Comparison of ENCODE assay signal across 8 cellular contexts in the genomic region with DNA sequence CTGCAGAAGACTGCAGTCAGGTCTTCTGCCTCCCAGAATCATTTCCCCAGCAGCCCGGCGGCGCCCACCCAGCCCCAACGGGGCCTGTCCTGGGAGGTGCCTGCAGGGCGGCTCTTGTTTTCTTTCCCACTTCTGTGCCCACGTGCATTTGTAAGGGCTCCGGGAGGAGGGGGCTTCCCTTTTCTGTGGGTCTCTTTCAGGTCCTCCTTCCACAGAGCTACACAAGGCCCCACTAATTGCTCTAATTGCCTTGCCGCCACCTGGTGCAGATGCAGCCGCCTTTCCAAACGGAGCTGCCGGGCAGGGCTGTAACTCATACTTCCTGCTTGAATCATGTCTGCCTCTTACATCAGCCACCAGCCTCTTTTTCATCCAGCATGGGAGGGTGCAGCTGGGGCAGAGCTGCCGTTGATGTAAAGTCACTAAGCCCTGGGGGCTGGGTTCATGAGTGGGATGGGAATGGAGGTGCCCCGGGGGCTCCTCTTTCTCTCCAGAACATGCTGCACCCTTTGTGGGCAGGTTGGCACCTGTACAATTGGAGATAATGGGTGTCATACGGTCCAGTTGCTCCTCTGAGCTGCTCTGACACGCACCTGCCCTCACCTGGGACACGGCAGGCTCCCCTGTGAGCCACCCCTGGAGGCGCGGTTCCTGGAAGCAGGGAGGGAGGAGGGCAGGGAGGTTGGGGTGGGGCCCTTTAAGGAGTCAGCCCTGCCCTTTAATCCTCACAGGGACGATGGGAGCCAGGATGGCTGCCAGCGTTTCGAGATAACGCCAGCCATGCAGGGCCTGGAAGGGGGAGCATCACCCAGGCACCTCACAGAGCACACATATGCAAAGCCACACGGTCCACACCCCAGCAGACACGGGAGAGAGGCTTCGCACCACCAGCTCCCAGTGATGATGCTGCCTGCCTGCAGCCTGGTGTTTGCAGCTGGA. TPM values are rescaled to one million over a fixed set of nuclear protein-coding genes. Genes with fewer than 3 reads are reported as not detected.
DNase-seq lines count a peak whose midpoint lies in the region; ATAC-seq and TF ChIP-seq lines count a peak whose summit lies in the region.

No MANE protein-coding gene starts in this region.

- H3K4me3 ChIP-seq in Panc1 (ENCODE audit: low read depth in 2 of 2, low read length in 2 of 2): peak overlapping the region; percentile 3 to 30; a peak in 3 of 4 replicates

- intact Hi-C loops in Panc1 (cut with micrococcal nuclease; ENCODE audit: unreplicated experiment): no loop called here

- CTCF ChIA-PET in Panc1 (lab: Charles Lee): no interaction called here

- no TSS peak for BruUV-seq in Panc1 (replicated peaks; lab: Mats Ljungman, UMichigan)

- H3K36me3 ChIP-seq in Panc1 (ENCODE audit: control insufficient read depth, insufficient read depth, low read length): no peaks in the 10 kb centered on the region

- POLR2A ChIA-PET in Panc1 (lab: Charles Lee): no interaction called here

- in situ Hi-C loops in Panc1 (cut with HindIII; ENCODE audit: low pct_unique_long_range_greater_than_20kb, low sequenced_read_pairs): no loop called here

- ATAC-seq in Panc1 (peak; percentile 82), GM18511 (IDR thresholded peaks at IDR 0.05; ENCODE audit: unreplicated experiment) (no peak), GM21528 (IDR thresholded peaks at IDR 0.05; ENCODE audit: low FRiP score, unreplicated experiment) (no peak)

- TF ChIP-seq RAD21 in Ishikawa (IDR thresholded peaks at IDR 0.05; ENCODE audit: low read depth): peak; percentile 6; the same call in 1 of the 2 replicates

- no peaks in the 10 kb centered on the region for H3K9me3 ChIP-seq in Panc1 (ENCODE audit: control insufficient read depth, insufficient read depth, low read depth, low read length)

- peaks cover 13% of the 10 kb centered on the region for H3K4me1 ChIP-seq in Panc1 (ENCODE audit: control insufficient read depth, insufficient read depth, low read length)

- TF ChIP-seq CTCF in Panc1 (IDR thresholded peaks at IDR 0.05): no peak

- H3K27me3 ChIP-seq in Panc1 (ENCODE audit: control insufficient read depth, insufficient read depth, low read length): no peaks in the 10 kb centered on the region

- H3K27ac ChIP-seq in Panc1 (ENCODE audit: low read length): peak overlapping the region; percentile 76

- DNase-seq in COLO668 (lab: John Stamatoyannopoulos, UW; ENCODE audit: unreplicated experiment): peak; percentile 92
- peak; percentile 41 for DNase-seq in Panc1 (ENCODE audit: low read depth, low spot score)
- DNase-seq in activated naive CD4-positive, alpha-beta T cell treated with Interleukin-2 at 50 U/mL for 16 hours: peak; percentile 55
- peak; percentile 65 for DNase-seq in glomerular visceral epithelial cell (ENCODE audit: extremely low spot score)
- DNase-seq in pulmonary artery endothelial cell (ENCODE audit: low read depth, low spot score): peak; percentile 22

- peak; percentile 67 for TF ChIP-seq EP300 in Ishikawa (IDR thresholded peaks at IDR 0.05; ENCODE audit: borderline replicate concordance)

TF ChIP-seq in Ishikawa, 13 proteins besides CTCF, POLR2A, EP300 and RAD21:
- TF ChIP-seq FOXM1 (IDR thresholded peaks at IDR 0.05; ENCODE audit: borderline replicate concordance, low read depth) (peak; percentile 29; the same call in 1 of the 2 replicates), TEAD4 (IDR thresholded peaks at IDR 0.05) (peak; percentile 51; the same call in 1 of the 2 replicates), TAF1 (IDR thresholded peaks at IDR 0.05; ENCODE audit: low read depth) (no peak), NFIC (IDR thresholded peaks at IDR 0.05) (peak; percentile 70; the same call in 1 of the 2 replicates), EGR1 (IDR thresholded peaks at IDR 0.05) (no peak), ZBTB7A (IDR thresholded peaks at IDR 0.05; ENCODE audit: low read depth) (0 out of 2 replicates have a peak, but pooled peaks have one; percentile 43), YY1 (IDR thresholded peaks at IDR 0.05; ENCODE audit: low read depth) (peak; percentile 64; the same call in 1 of the 2 replicates), REST (IDR thresholded peaks at IDR 0.05; ENCODE audit: low read depth) (no peak), CREB1 (IDR thresholded peaks at IDR 0.05; ENCODE audit: low read depth) (no peak), MAX (IDR thresholded peaks at IDR 0.05) (peak; percentile 80), CEBPB (IDR thresholded peaks at IDR 0.05) (peak; percentile 66), TCF12 (IDR thresholded peaks at IDR 0.05; ENCODE audit: low read depth) (peak; percentile 67; the same call in 1 of the 2 replicates)
- TF ChIP-seq, protein P1, sequence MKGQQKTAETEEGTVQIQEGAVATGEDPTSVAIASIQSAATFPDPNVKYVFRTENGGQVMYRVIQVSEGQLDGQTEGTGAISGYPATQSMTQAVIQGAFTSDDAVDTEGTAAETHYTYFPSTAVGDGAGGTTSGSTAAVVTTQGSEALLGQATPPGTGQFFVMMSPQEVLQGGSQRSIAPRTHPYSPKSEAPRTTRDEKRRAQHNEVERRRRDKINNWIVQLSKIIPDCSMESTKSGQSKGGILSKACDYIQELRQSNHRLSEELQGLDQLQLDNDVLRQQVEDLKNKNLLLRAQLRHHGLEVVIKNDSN (IDR thresholded peaks at IDR 0.05): no peak

RNA-seq across cellular contexts. Expression of gene KLHDC4, which starts 41.1 kb away (rescaled TPM):
- total RNA-seq in Panc1 (2021; ENCODE audit: unreplicated experiment) (50.7 TPM), pulmonary artery endothelial cell (34.0 and 34.4 TPM in 2 replicates)
- 43.3 TPM for polyA plus RNA-seq in Panc1 (2012; ENCODE audit: insufficient read length)

Comparison
In these comparisons a context has a peak if more than half of its experiments do, and no peak if none do; other contexts are left out.
1. DNase-seq: peak in every context shown above with its lines; median percentile 92 in COLO668; 65 in glomerular visceral epithelial cell; 55 in activated naive CD4-positive, alpha-beta T cell treated with Interleukin-2 at 50 U/mL for 16 hours; 41 in Panc1; 22 in pulmonary artery endothelial cell.